In the genomic region with DNA sequence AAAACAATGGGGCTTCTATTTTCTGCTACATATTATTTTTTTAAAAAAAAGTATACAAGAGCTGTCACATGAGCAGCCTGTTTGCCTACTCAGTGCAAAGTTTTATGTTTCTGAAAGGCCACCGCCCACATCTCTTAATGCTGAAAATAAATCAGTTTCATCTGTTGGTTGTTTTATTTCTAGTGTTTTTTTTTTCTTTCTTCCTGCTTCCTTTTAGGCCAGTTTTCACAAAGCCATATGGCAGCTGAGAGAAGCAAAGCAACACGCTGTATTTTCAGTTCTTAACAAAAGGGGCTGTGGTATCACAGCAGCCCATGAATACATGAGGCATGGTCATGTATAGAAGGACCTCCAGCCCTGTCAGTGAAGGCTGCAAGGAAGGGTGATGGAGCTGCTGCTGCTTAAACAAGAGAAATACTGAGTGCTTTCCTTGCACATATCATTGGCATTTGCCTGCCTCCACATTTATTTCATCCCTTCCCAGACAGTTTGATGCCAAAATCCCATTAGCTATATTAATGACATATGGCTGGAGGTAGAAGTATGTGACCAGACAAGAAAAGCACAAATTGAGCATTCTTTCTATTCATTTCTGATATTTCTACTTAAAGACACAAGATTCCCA, we compare ENCODE assay signal across 1 cellular context.
TF ChIP-seq lines count a peak whose summit lies in the region.

No MANE protein-coding gene starts in this region.

TF ChIP-seq in IMR-90, 13 proteins besides CTCF, POLR2A, EP300 and RAD21:
- TF ChIP-seq SMC3 (IDR thresholded peaks at IDR 0.05; ENCODE audit: low read depth, low read length) (no peak), FOS (IDR thresholded peaks at IDR 0.05; ENCODE audit: low read depth, low read length) (no peak), NFE2L2 (IDR thresholded peaks at IDR 0.05; ENCODE audit: low read depth, low read length) (no peak), CHD1 (IDR thresholded peaks at IDR 0.05; ENCODE audit: low read depth, low read length) (no peak), MXI1 (IDR thresholded peaks at IDR 0.05; ENCODE audit: borderline replicate concordance, low read depth, low read length) (no peak), RCOR1 (IDR thresholded peaks at IDR 0.05; ENCODE audit: insufficient replicate concordance, low read length) (no peak), CEBPB (IDR thresholded peaks at IDR 0.05; ENCODE audit: low read depth, low read length) (no peak)
